Comparison of ENCODE assay signal across 1 cellular context in genomic region chr12:49960474-49961110, GRCh38.
TF ChIP-seq lines count a peak whose summit lies in the region.

No MANE protein-coding gene starts in this region.

TF ChIP-seq in endothelial cell of umbilical vein, 7 proteins besides CTCF, POLR2A, EP300 and RAD21:
- TF ChIP-seq GATA2 (IDR thresholded peaks at IDR 0.05; ENCODE audit: insufficient read depth, insufficient read length, low read depth, low read length), result no peak
- TF ChIP-seq FOS (IDR thresholded peaks at IDR 0.05; ENCODE audit: borderline replicate concordance, insufficient read depth, low read length), result no peak
- TF ChIP-seq EZH2 (IDR thresholded peaks at IDR 0.05; ENCODE audit: borderline replicate concordance, low read depth, low read length, severe bottlenecking), result peak; percentile 51
